Comparison of ENCODE assay signal across 35 cellular contexts in genomic region chr2:238151628-238152235, GRCh38. TPM values are rescaled to one million over a fixed set of nuclear protein-coding genes. Genes with fewer than 3 reads are reported as not detected.
"Had no signal": no experiment of that assay in that cellular context is flagged by ENCODE, and none has a peak within 500 bp of the region (broad histone marks: within the 10 kb centered on the region; RNA-seq: fewer than 3 reads in every experiment).

No MANE protein-coding gene starts in this region.

- ATAC-seq: activated CD4-positive, CD25-positive, alpha-beta regulatory T cell treated with anti-CD3 and anti-CD28 coated beads, Interleukin-2, amount 50 U/mL, for 24 hours; effector memory CD8-positive, alpha-beta T cell; left lobe of liver; lower lobe of right lung; natural killer cell treated with Interleukin-12 subunit alpha and Interleukin-12 subunit beta and Interleukin-15 and Interleukin-18, amount 100 ng/mL, for 72 hours; sciatic nerve; stimulated activated effector memory CD8-positive, alpha-beta T cell treated with anti-CD3 and anti-CD28 coated beads, Interleukin-12 subunit alpha, Interleukin-12 subunit beta, amount 100 ng/mL, for 72 hours had no signal

- H3K9me3 ChIP-seq: lower lobe of right lung, neutrophil, thoracic aorta had no signal

- H3K36me3 ChIP-seq: brain microvascular endothelial cell, lower lobe of right lung, neutrophil, thoracic aorta had no signal

- FAIRE-seq: astrocyte, endothelial cell of umbilical vein, TTC549, urothelium cell line had no signal

- H3K27me3 Mint-ChIP-seq: activated naive CD8-positive, alpha-beta T cell treated with anti-CD3 and anti-CD28 coated beads, Interleukin-2, amount 10 ng/mL, durations not matched to agents 7 days and 5 days; activated T-cell treated with anti-CD3 and anti-CD28 coated beads, Interleukin-2, amount 50 U/mL, for 24 hours; effector memory CD8-positive, alpha-beta T cell; natural killer cell treated with Interleukin-12 subunit alpha and Interleukin-12 subunit beta and Interleukin-15 and Interleukin-18, amount 100 ng/mL, for 72 hours; stimulated activated naive CD8-positive, alpha-beta T cell treated with anti-CD3 and anti-CD28 coated beads, Interleukin-15, Interleukin-2, amounts not matched to agents 100 ng/mL and 50 ng/mL, for 24 hours had no signal

- DNase-seq: activated CD4-positive, alpha-beta T cell treated with anti-CD3 and anti-CD28 coated beads for 48 hours; activated CD4-positive, alpha-beta T cell treated with anti-CD3 and anti-CD28 coated beads, Interleukin-2, amount 50 U/mL, for 48 hours; activated CD8-positive, alpha-beta memory T cell treated with anti-CD3 and anti-CD28 coated beads, Interleukin-2, amount 50 U/mL, for 4 hours; activated gamma-delta T cell; activated naive CD4-positive, alpha-beta T cell treated with anti-CD3 and anti-CD28 coated beads, Interleukin-2, amount 10 ng/mL, durations not matched to agents 7 days and 5 days; activated naive CD8-positive, alpha-beta T cell treated with anti-CD3 and anti-CD28 coated beads, Interleukin-2, amount 10 ng/mL, durations not matched to agents 7 days and 5 days; activated T-cell treated with anti-CD3 and anti-CD28 coated beads, Interleukin-2, amount 50 U/mL, for 24 hours; brain microvascular endothelial cell; cortex of kidney; effector memory CD8-positive, alpha-beta T cell; head of caudate nucleus; hippocampal formation; kidney glomerular epithelial cell; lower lobe of right lung; mesenchymal stem cell; stimulated activated CD4-positive, alpha-beta T cell treated with anti-CD3 and anti-CD28 coated beads, Interleukin-4, amount 100 ng/mL, for 24 hours; trophoblast cell had no signal

- H3K27ac Mint-ChIP-seq: activated naive CD4-positive, alpha-beta T cell treated with anti-CD3 and anti-CD28 coated beads, Interleukin-2, amount 10 ng/mL, durations not matched to agents 7 days and 5 days; activated naive CD8-positive, alpha-beta T cell treated with anti-CD3 and anti-CD28 coated beads, Interleukin-2, amount 10 ng/mL, durations not matched to agents 7 days and 5 days; activated T-cell treated with anti-CD3 and anti-CD28 coated beads, Interleukin-2, amount 50 U/mL, for 24 hours; effector memory CD8-positive, alpha-beta T cell; natural killer cell treated with Interleukin-12 subunit alpha and Interleukin-12 subunit beta and Interleukin-15 and Interleukin-18, amount 100 ng/mL, for 72 hours; stimulated activated effector memory CD8-positive, alpha-beta T cell treated with anti-CD3 and anti-CD28 coated beads, Interleukin-12 subunit alpha, Interleukin-12 subunit beta, amount 100 ng/mL, for 72 hours; stimulated activated naive CD8-positive, alpha-beta T cell treated with anti-CD3 and anti-CD28 coated beads, Interleukin-15, Interleukin-2, amounts not matched to agents 100 ng/mL and 50 ng/mL, for 24 hours had no signal

- H3K27me3 ChIP-seq: brain microvascular endothelial cell had no signal

- H3K4me1 ChIP-seq: lower lobe of right lung had no signal

- H3K27ac ChIP-seq: brain microvascular endothelial cell, lower lobe of right lung, neutrophil, skin epidermis, thoracic aorta, VCaP had no signal

- H3K4me1 Mint-ChIP-seq: activated naive CD4-positive, alpha-beta T cell treated with anti-CD3 and anti-CD28 coated beads, Interleukin-2, amount 10 ng/mL, durations not matched to agents 7 days and 5 days; activated naive CD8-positive, alpha-beta T cell treated with anti-CD3 and anti-CD28 coated beads, Interleukin-2, amount 10 ng/mL, durations not matched to agents 7 days and 5 days; stimulated activated effector memory CD8-positive, alpha-beta T cell treated with anti-CD3 and anti-CD28 coated beads, Interleukin-12 subunit alpha, Interleukin-12 subunit beta, amount 100 ng/mL, for 72 hours had no signal

- H3K4me3 ChIP-seq: lower lobe of right lung, skin epidermis, thoracic aorta had no signal

- H3K36me3 Mint-ChIP-seq: activated naive CD4-positive, alpha-beta T cell treated with anti-CD3 and anti-CD28 coated beads, Interleukin-2, amount 10 ng/mL, durations not matched to agents 7 days and 5 days; activated naive CD8-positive, alpha-beta T cell treated with anti-CD3 and anti-CD28 coated beads, Interleukin-2, amount 10 ng/mL, durations not matched to agents 7 days and 5 days; natural killer cell treated with Interleukin-12 subunit alpha and Interleukin-12 subunit beta and Interleukin-15 and Interleukin-18, amount 100 ng/mL, for 72 hours; stimulated activated effector memory CD8-positive, alpha-beta T cell treated with anti-CD3 and anti-CD28 coated beads, Interleukin-12 subunit alpha, Interleukin-12 subunit beta, amount 100 ng/mL, for 72 hours had no signal

- H3K9me3 Mint-ChIP-seq: effector memory CD8-positive, alpha-beta T cell; natural killer cell treated with Interleukin-12 subunit alpha and Interleukin-12 subunit beta and Interleukin-15 and Interleukin-18, amount 100 ng/mL, for 72 hours; stimulated activated effector memory CD8-positive, alpha-beta T cell treated with anti-CD3 and anti-CD28 coated beads, Interleukin-12 subunit alpha, Interleukin-12 subunit beta, amount 100 ng/mL, for 72 hours; stimulated activated naive CD8-positive, alpha-beta T cell treated with anti-CD3 and anti-CD28 coated beads, Interleukin-15, Interleukin-2, amounts not matched to agents 100 ng/mL and 50 ng/mL, for 24 hours had no signal

- H3K4me3 Mint-ChIP-seq: activated naive CD4-positive, alpha-beta T cell treated with anti-CD3 and anti-CD28 coated beads, Interleukin-2, amount 10 ng/mL, durations not matched to agents 7 days and 5 days; activated naive CD8-positive, alpha-beta T cell treated with anti-CD3 and anti-CD28 coated beads, Interleukin-2, amount 10 ng/mL, durations not matched to agents 7 days and 5 days; activated T-cell treated with anti-CD3 and anti-CD28 coated beads, Interleukin-2, amount 50 U/mL, for 24 hours; effector memory CD8-positive, alpha-beta T cell; natural killer cell treated with Interleukin-12 subunit alpha and Interleukin-12 subunit beta and Interleukin-15 and Interleukin-18, amount 100 ng/mL, for 72 hours; stimulated activated effector memory CD8-positive, alpha-beta T cell treated with anti-CD3 and anti-CD28 coated beads, Interleukin-12 subunit alpha, Interleukin-12 subunit beta, amount 100 ng/mL, for 72 hours; stimulated activated naive CD8-positive, alpha-beta T cell treated with anti-CD3 and anti-CD28 coated beads, Interleukin-15, Interleukin-2, amounts not matched to agents 100 ng/mL and 50 ng/mL, for 24 hours had no signal

RNA-seq across cellular contexts. Expression of gene ERFE, which starts 7.0 kb away (rescaled TPM):
- total RNA-seq: left lobe of liver, lower lobe of right lung had no signal

RNA-seq across cellular contexts. Expression of gene KLHL30, which starts 13.3 kb away (rescaled TPM):
- total RNA-seq: activated CD8-positive, alpha-beta memory T cell treated with anti-CD3 and anti-CD28 coated beads for 36 hours; activated naive CD8-positive, alpha-beta T cell treated with anti-CD3 and anti-CD28 coated beads, Interleukin-2, amount 10 ng/mL, durations not matched to agents 7 days and 5 days; cerebellum; endothelial cell of umbilical vein; mononuclear cell; natural killer cell treated with Interleukin-12 subunit alpha and Interleukin-12 subunit beta and Interleukin-15 and Interleukin-18, amount 100 ng/mL, for 72 hours had no signal
- polyA plus RNA-seq: endothelial cell of umbilical vein had no signal

RNA-seq across cellular contexts. Expression of gene ESPNL, which starts 51.6 kb away (rescaled TPM):
- total RNA-seq: astrocyte, endothelial cell of umbilical vein, osteocyte, sciatic nerve had no signal
- polyA plus RNA-seq: endothelial cell of umbilical vein had no signal
